In the genomic region with DNA sequence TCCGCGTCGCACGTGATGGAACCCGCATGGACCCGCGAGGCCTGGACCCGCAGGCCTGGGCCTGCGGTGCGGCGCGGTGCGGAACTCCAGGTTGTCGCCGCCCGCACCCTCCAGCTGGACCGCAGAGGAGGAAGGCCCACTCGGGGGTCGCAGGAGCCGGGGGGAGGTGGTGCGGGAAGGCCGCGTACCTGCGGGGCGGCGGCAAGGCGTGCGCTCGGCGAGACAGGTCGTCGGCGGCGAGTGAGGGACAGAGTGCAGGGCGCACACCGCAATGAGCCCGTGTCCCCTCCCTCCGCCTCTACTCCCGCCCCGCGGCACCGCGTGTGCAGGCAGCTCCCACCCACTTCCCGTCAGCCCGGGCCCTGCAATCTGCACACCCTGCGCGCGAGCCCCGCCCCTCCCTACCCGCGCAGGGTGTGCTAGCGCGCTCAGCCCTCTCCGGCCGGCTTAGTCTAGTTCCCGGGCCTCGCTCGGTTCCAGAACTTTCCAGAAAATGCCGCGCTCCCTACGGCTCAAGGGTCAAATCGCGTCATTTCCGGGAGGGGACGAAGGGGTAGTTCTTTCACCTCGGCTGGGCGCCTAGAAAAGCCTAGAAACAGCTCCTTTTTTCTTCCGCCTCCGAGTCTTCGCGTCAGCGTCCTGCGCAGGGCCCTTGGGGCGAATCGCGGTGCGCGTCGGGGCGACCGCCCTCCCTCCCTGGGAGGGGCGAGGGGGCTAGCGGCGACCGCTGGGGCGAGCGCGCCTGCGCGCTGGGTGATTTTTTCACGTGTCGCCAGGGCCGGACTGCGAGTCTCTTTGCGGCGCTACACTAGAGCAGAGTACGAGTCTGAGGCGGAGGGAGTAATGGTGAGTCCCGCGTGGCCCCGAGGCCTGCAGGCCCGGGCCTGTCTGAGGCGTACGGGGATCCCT, we compare ENCODE assay signal across 8 cellular contexts. TPM values are rescaled to one million over a fixed set of nuclear protein-coding genes. Genes with fewer than 3 reads are reported as not detected.
DNase-seq lines count a peak whose midpoint lies in the region; ATAC-seq and TF ChIP-seq lines count a peak whose summit lies in the region.

A gene (minus strand): TSS at position 247 of the 909 bp plus-strand sequence. CDS start 992 bp downstream, outside the sequence.
A gene (plus strand): TSS at position 786 of the 909 bp plus-strand sequence. CDS start 58 bp downstream, at position 844.

- TF ChIP-seq POLR2A in NB4 (IDR thresholded peaks at IDR 0.05; ENCODE audit: extremely low read depth, insufficient read length) (peak; percentile 95), gastroesophageal sphincter (IDR thresholded peaks at IDR 0.05) (peak; percentile 93 to 97)

- H3K9me3 ChIP-seq in SK-N-MC (ENCODE audit: low read depth, low read length): no peaks in the 10 kb centered on the region
- no peaks in the 10 kb centered on the region for H3K9me3 ChIP-seq in gastroesophageal sphincter

- WGBS in gastroesophageal sphincter (ENCODE audit: low coverage in 1 of 2), 2 donors: no CpG with 5 or more reads among the region's 104 CpGs

- peak within 1 kb of the TSS; percentile 96 for H3K9ac ChIP-seq in SK-N-MC (ENCODE audit: insufficient read length)

- H3K4me3 Mint-ChIP-seq in HFFc6: peak within 1 kb of the TSS; percentile 95
- peak within 1 kb of the TSS; percentile 94 for H3K4me3 Mint-ChIP-seq in activated naive CD4-positive, alpha-beta T cell treated with anti-CD3 and anti-CD28 coated beads, Interleukin-2, amount 10 ng/mL, durations not matched to agents 7 days and 5 days

- H3K4me3 ChIP-seq in NB4 (ENCODE audit: low read depth, low read length) (peak within 1 kb of the TSS; percentile 99), SK-N-MC (peak within 1 kb of the TSS; percentile 93), gastroesophageal sphincter (peak within 1 kb of the TSS; percentile 76 to 81)

- DNase-seq in GM04503 (ENCODE audit: low read depth): peak; percentile 98
- DNase-seq in HFFc6: peak; percentile 99
- DNase-seq in NB4 (ENCODE audit: low read depth): peak; percentile 100
- peak; percentile 98 for DNase-seq in SK-N-MC (ENCODE audit: low read depth, low spot score)
- DNase-seq in activated naive CD4-positive, alpha-beta T cell treated with anti-CD3 and anti-CD28 coated beads, Interleukin-2, amount 10 ng/mL, durations not matched to agents 7 days and 5 days: peak; percentile 98
- DNase-seq in non-pigmented ciliary epithelial cell (ENCODE audit: low read depth): peak; percentile 96
- DNase-seq in superior temporal gyrus (ENCODE audit: extremely low spot score): peak; percentile 100

- TF ChIP-seq CTCF in HFFc6 (IDR thresholded peaks at IDR 0.05) (no peak), NB4 (IDR thresholded peaks at IDR 0.05; ENCODE audit: low read depth, low read length) (no peak), gastroesophageal sphincter (IDR thresholded peaks at IDR 0.05) (peak in 1 of 4 experiments; percentile 6)

- peaks cover 49% of the 10 kb centered on the region for H3K4me1 Mint-ChIP-seq in HFFc6 (ENCODE audit: low read depth)
- H3K4me1 Mint-ChIP-seq in activated naive CD4-positive, alpha-beta T cell treated with anti-CD3 and anti-CD28 coated beads, Interleukin-2, amount 10 ng/mL, durations not matched to agents 7 days and 5 days: peaks cover 57% of the 10 kb centered on the region

- H3K27me3 Mint-ChIP-seq in HFFc6 (ENCODE audit: insufficient read depth): peaks cover 5% of the 10 kb centered on the region; the same call in 1 of the 2 replicates
- no peaks in the 10 kb centered on the region for H3K27me3 Mint-ChIP-seq in activated naive CD4-positive, alpha-beta T cell treated with anti-CD3 and anti-CD28 coated beads, Interleukin-2, amount 10 ng/mL, durations not matched to agents 7 days and 5 days

- no peaks in the 10 kb centered on the region for H3K9me3 Mint-ChIP-seq in HFFc6
- H3K9me3 Mint-ChIP-seq in activated naive CD4-positive, alpha-beta T cell treated with anti-CD3 and anti-CD28 coated beads, Interleukin-2, amount 10 ng/mL, durations not matched to agents 7 days and 5 days: no peaks in the 10 kb centered on the region

- CTCF ChIA-PET in activated naive CD4-positive, alpha-beta T cell treated with anti-CD3 and anti-CD28 coated beads, Interleukin-2, amount 10 ng/mL, durations not matched to agents 7 days and 5 days (lab: Charles Lee): interaction anchor here (0.5 to 1.7 kb wide), 5 partner anchors 9 to 283 kb away, joined by 3 to 4 read pairs (median 3); no protein-coding TSS in a partner anchor

- peak; percentile 42 for TF ChIP-seq EP300 in gastroesophageal sphincter (IDR thresholded peaks at IDR 0.05)

- peaks cover 12 to 59% (median 21%) of the 10 kb centered on the region in 3 donors for H3K4me1 ChIP-seq in gastroesophageal sphincter

- peaks cover 57% of the 10 kb centered on the region for H3K36me3 Mint-ChIP-seq in HFFc6 (ENCODE audit: low read depth)
- H3K36me3 Mint-ChIP-seq in activated naive CD4-positive, alpha-beta T cell treated with anti-CD3 and anti-CD28 coated beads, Interleukin-2, amount 10 ng/mL, durations not matched to agents 7 days and 5 days: peaks cover 65% of the 10 kb centered on the region

- peak; percentile 96 for ATAC-seq in gastroesophageal sphincter

- peak within 1 kb of the TSS; percentile 93 for H3K27ac Mint-ChIP-seq in HFFc6
- H3K27ac Mint-ChIP-seq in activated naive CD4-positive, alpha-beta T cell treated with anti-CD3 and anti-CD28 coated beads, Interleukin-2, amount 10 ng/mL, durations not matched to agents 7 days and 5 days: peak within 1 kb of the TSS; percentile 94

- H3K27ac ChIP-seq in SK-N-MC: peak within 1 kb of the TSS; percentile 86
- peak within 1 kb of the TSS; percentile 94 to 100 (median 96) for H3K27ac ChIP-seq in gastroesophageal sphincter

- H3K36me3 ChIP-seq in SK-N-MC (ENCODE audit: insufficient read depth, low read length): peaks cover 79% of the 10 kb centered on the region
- H3K36me3 ChIP-seq in gastroesophageal sphincter: peaks cover 0 to 48% of the 10 kb centered on the region in 2 donors

- H3K27me3 ChIP-seq in gastroesophageal sphincter: no peaks in the 10 kb centered on the region

RNA-seq across cellular contexts. Expression of the first gene that starts in this region (rescaled TPM):
- total RNA-seq in HFFc6 (2021; fragmentation: NEBNext Ultra II Directional; extraction: Animal tissue kit (Norgen Biotek cat#: 25700)): 100 to 1,000 TPM; 267 to 399 (median 280) TPM
- total RNA-seq in gastroesophageal sphincter: 100 to 1,000 TPM; 120 to 145 (median 144) TPM

RNA-seq across cellular contexts. Expression of the second gene that starts in this region (rescaled TPM):
- total RNA-seq in HFFc6 (2021; fragmentation: NEBNext Ultra II Directional; extraction: Animal tissue kit (Norgen Biotek cat#: 25700)): 100 to 1,000 TPM in 5 of 6 experiments, 10 to 100 TPM in 1; 96.3 to 149 (median 114) TPM
- 10 to 100 TPM; 59.3 to 91.3 (median 74.0) TPM for total RNA-seq in gastroesophageal sphincter

Comparison
In these comparisons a context has a peak if more than half of its experiments do, and no peak if none do; other contexts are left out.
1. Peak in every context shown above with its lines: DNase-seq, ATAC-seq, H3K4me3 ChIP-seq and H3K27ac ChIP-seq.